In genomic region chr7:27161721-27162547, GRCh38 we compare ENCODE assay signal across 10 cellular contexts. TPM values are rescaled to one million over a fixed set of nuclear protein-coding genes. Genes with fewer than 3 reads are reported as not detected.
A peak's percentile ranks its signal among the peaks of the same experiment; 100 is the strongest.
DNase-seq lines count a peak whose midpoint lies in the region; ATAC-seq and TF ChIP-seq lines count a peak whose summit lies in the region.
"Had no signal": no experiment of that assay in that cellular context is flagged by ENCODE, and none has a peak within 500 bp of the region (broad histone marks: within the 10 kb centered on the region; RNA-seq: fewer than 3 reads in every experiment).

No MANE protein-coding gene starts in this region.

- ATAC-seq in Right ventricle myocardium superior (ENCODE audit: poor library complexity) = no peak
- ATAC-seq in naive B cell (ENCODE audit: low read depth in 2 of 2) = no peak

- H3K4me3 Mint-ChIP-seq in naive B cell = peak overlapping the region in 5 of 8 donors; percentile 39 to 80 (median 45)

- H3K9me3 Mint-ChIP-seq in naive B cell = peaks cover 0 to 24% (median 5%) of the 10 kb centered on the region in 7 donors
- H3K9me3 Mint-ChIP-seq: dendritic cell treated with granulocyte-macrophage colony-stimulating factor and Interleukin-4, amounts not matched to agents 40 ng/mL and 50 ng/mL, for 4 days had no signal

- peak overlapping the region; percentile 81 for H3K4me2 ChIP-seq in mammary epithelial cell (ENCODE audit: insufficient read depth, low read depth, low read length)
- H3K4me2 ChIP-seq in PC-9 = no peak overlapping the region

- peak overlapping the region; percentile 10 for H3K9ac ChIP-seq in mammary epithelial cell (ENCODE audit: insufficient read depth, low read length)
- H3K9ac ChIP-seq: BLaER1 had no signal

- H3K36me3 ChIP-seq in mammary epithelial cell (ENCODE audit: insufficient read depth, low read length) (no peaks in the 10 kb centered on the region), PC-9 (ENCODE audit: low read depth) (no peaks in the 10 kb centered on the region)
- H3K36me3 ChIP-seq: BLaER1 had no signal

- H3K27me3 Mint-ChIP-seq in naive B cell = peaks cover 40 to 76% (median 53%) of the 10 kb centered on the region in 3 donors

- in situ Hi-C loops in mammary epithelial cell (cut with MboI; ENCODE audit: low sequenced_read_pairs in 2 of 2) = loop anchor here in 1 of 2 donors (25.0 kb wide), 2 partner anchors 1075 to 1275 kb away; no protein-coding TSS in a partner anchor

- H3K9me3 ChIP-seq in mammary epithelial cell (replicated peaks; ENCODE audit: insufficient read depth, low read length) = peaks cover 14% of the 10 kb centered on the region
- no peaks in the 10 kb centered on the region for H3K9me3 ChIP-seq in PC-9 (ENCODE audit: insufficient read depth, low read depth)

- intact Hi-C loops in cardiac septum (cut with DNase I) (loop anchor here (2.0 to 10.0 kb wide), 3 partner anchors 475 to 1297 kb away; no protein-coding TSS in a partner anchor), Right ventricle myocardium superior (cut with DNase I) (loop anchor here (5.0 to 10.0 kb wide), 3 partner anchors 480 to 1267 kb away; no protein-coding TSS in a partner anchor), mammary epithelial cell (cut with micrococcal nuclease) (loop anchor here (1.0 to 10.0 kb wide), 11 partner anchors 12 to 1267 kb away; partner anchors contain the start of genes CBX3, HNRNPA2B1 and SNX10), PC-9 (cut with micrococcal nuclease; ENCODE audit: unreplicated experiment) (loop anchor here (1.0 to 10.0 kb wide), 10 partner anchors 302 to 1595 kb away; no protein-coding TSS in a partner anchor)

- H2AFZ ChIP-seq in mammary epithelial cell (ENCODE audit: low read depth, low read length) (peak overlapping the region; percentile 99), PC-9 (no peak overlapping the region)

- H3K4me1 ChIP-seq in mammary epithelial cell (ENCODE audit: insufficient read depth, low read length) = peaks cover 51% of the 10 kb centered on the region
- 0 out of 2 replicates have a peak, but pooled peaks cover 3% of the 10 kb centered on the region for H3K4me1 ChIP-seq in PC-9 (replicated peaks; ENCODE audit: insufficient read depth)

- peak overlapping the region in 1 of 6 donors; percentile 89 for H3K27ac Mint-ChIP-seq in naive B cell

- H3K4me1 Mint-ChIP-seq in naive B cell = peaks cover 21 to 35% (median 33%) of the 10 kb centered on the region in 3 donors

- H3K9me2 ChIP-seq in PC-9 (ENCODE audit: insufficient read depth) = no peaks in the 10 kb centered on the region

- H3K79me2 ChIP-seq in mammary epithelial cell (ENCODE audit: insufficient read depth, low read length) (no peaks in the 10 kb centered on the region), PC-9 (ENCODE audit: low read depth) (no peaks in the 10 kb centered on the region)

- CTCF ChIA-PET in mammary epithelial cell (lab: Charles Lee; ENCODE audit: low non-redundant PET) (interaction anchor here (0.6 to 1.0 kb wide), 2 partner anchors 502 to 793 kb away, joined by 4 read pairs; no protein-coding TSS in a partner anchor), PC-9 (lab: Charles Lee) (interaction anchor here (0.6 to 3.1 kb wide), 11 partner anchors 9 to 793 kb away, joined by 3 to 24 read pairs (median 6); no protein-coding TSS in a partner anchor)

- H3F3A ChIP-seq in PC-9 (ENCODE audit: insufficient read depth, low read depth) = peaks cover 14% of the 10 kb centered on the region; the same call in 1 of the 2 replicates

- POLR2A ChIA-PET in PC-9 (lab: Charles Lee; ENCODE audit: unreplicated experiment) = interaction anchor here (0.5 to 0.7 kb wide), 3 partner anchors 301 to 1010 kb away, joined by 3 to 9 read pairs (median 5); partner anchors contain the start of gene NFE2L3

- 37% methylated on average over 15 of the region's 30 CpGs for WGBS in mammary epithelial cell (ENCODE audit: low coverage, missing lambda C conversion rate)

- H3K27ac ChIP-seq in mammary epithelial cell (ENCODE audit: insufficient read depth, low read depth, low read length) = peak overlapping the region; percentile 12
- H3K27ac ChIP-seq in PC-9 = no peak overlapping the region
- H3K27ac ChIP-seq: BLaER1 had no signal

- H3K27me3 ChIP-seq in mammary epithelial cell (ENCODE audit: insufficient read depth, low read length) = peaks cover 15% of the 10 kb centered on the region
- H3K27me3 ChIP-seq in PC-9 (ENCODE audit: insufficient read depth, low read depth) = no peaks in the 10 kb centered on the region

- no peak for TF ChIP-seq CTCF in mammary epithelial cell (conservative IDR thresholded peaks at IDR 0.05 in 1 of 2, IDR thresholded peaks at IDR 0.05 in 1 of 2; ENCODE audit: extremely low read depth in 1 of 2, insufficient read depth in 1 of 2, low read depth in 1 of 2, low read length in 2 of 2)
- no peak for TF ChIP-seq CTCF in PC-9 (conservative IDR thresholded peaks at IDR 0.05)

- BruUV-seq in mammary epithelial cell (replicated peaks; lab: Mats Ljungman, UMichigan) (no TSS peak), PC-9 (replicated peaks; lab: Mats Ljungman, UMichigan) (no TSS peak)

- dilution Hi-C loops in mammary epithelial cell (cut with HindIII; ENCODE audit: low sequenced_read_pairs) = no loop called here

- DNase-seq in cardiac septum (ENCODE audit: low spot score) (peak; percentile 44), Right ventricle myocardium superior (no peak), mammary epithelial cell (peak; percentile 51), naive B cell (no peak), foreskin melanocyte (no peak), NCI-H2196 (lab: John Stamatoyannopoulos, UW; ENCODE audit: unreplicated experiment) (no peak), PC-9 (no peak)
- no peak for DNase-seq in activated CD4-positive, CD25-positive, alpha-beta regulatory T cell treated with anti-CD3 and anti-CD28 coated beads, Interleukin-2, amount 50 U/mL, for 72 hours

- peak overlapping the region in 1 of 3 experiments; percentile 2 for H3K4me3 ChIP-seq in mammary epithelial cell (replicated peaks in 1 of 3; ENCODE audit: insufficient read depth in 1 of 3, low read depth in 2 of 3, low read length in 3 of 3)
- H3K4me3 ChIP-seq in PC-9 = no peak overlapping the region

- H3K36me3 Mint-ChIP-seq in naive B cell = peaks cover 4 to 8% of the 10 kb centered on the region in 2 donors

- H4K20me1 ChIP-seq in mammary epithelial cell (ENCODE audit: insufficient read depth, low read length) (no peaks in the 10 kb centered on the region), PC-9 (ENCODE audit: insufficient read depth) (no peaks in the 10 kb centered on the region)

RNA-seq across cellular contexts. Expression of gene HOXA9, which starts 3.4 kb away (rescaled TPM):
- not detected for total RNA-seq in cardiac septum
- total RNA-seq in Right ventricle myocardium superior = not detected
- 10 to 100 TPM in 1 of 2 donors, 1 to 10 TPM in 1; 7.8 to 25.1 TPM for total RNA-seq in mammary epithelial cell
- 0.03 TPM for polyA plus RNA-seq in mammary epithelial cell
- polyA minus RNA-seq in mammary epithelial cell = not detected
- polyA plus RNA-seq in naive B cell (ENCODE audit: low read depth in 6 of 6) = not detected
- 1.9 and 2.5 TPM in 2 replicates for total RNA-seq in PC-9 (2021)

RNA-seq across cellular contexts. Expression of gene HOXA7, which starts 5.5 kb away (rescaled TPM):
- not detected for total RNA-seq in cardiac septum
- not detected for total RNA-seq in Right ventricle myocardium superior
- total RNA-seq in mammary epithelial cell = 1 to 10 TPM; 2.3 to 8.0 TPM
- polyA plus RNA-seq in mammary epithelial cell = 3.9 TPM
- polyA minus RNA-seq in mammary epithelial cell = 3.7 TPM
- polyA plus RNA-seq in naive B cell (ENCODE audit: low read depth in 6 of 6) = not detected
- not detected in 2 replicates for total RNA-seq in PC-9 (2021)

RNA-seq across cellular contexts. Expression of gene HOXA3, which starts 9.6 kb away (rescaled TPM):
- total RNA-seq in cardiac septum (0.40 TPM), Right ventricle myocardium superior (0.35 TPM), mammary epithelial cell (1 to 10 TPM; 2.0 to 9.9 TPM), PC-9 (2021) (50.5 and 53.1 TPM in 2 replicates)
- polyA plus RNA-seq in mammary epithelial cell (1.4 TPM), naive B cell (ENCODE audit: low read depth in 6 of 6) (not detected)
- polyA minus RNA-seq in mammary epithelial cell = 0.83 TPM

RNA-seq across cellular contexts. Expression of gene HOXA10, which starts 12.2 kb away (rescaled TPM):
- total RNA-seq in cardiac septum = not detected
- not detected for total RNA-seq in Right ventricle myocardium superior
- total RNA-seq in mammary epithelial cell = 1 to 10 TPM; 4.2 to 4.3 TPM
- polyA plus RNA-seq in mammary epithelial cell = 0.18 TPM
- not detected for polyA minus RNA-seq in mammary epithelial cell
- not detected for polyA plus RNA-seq in naive B cell (ENCODE audit: low read depth in 6 of 6)
- not detected in 2 replicates for total RNA-seq in PC-9 (2021)

RNA-seq across cellular contexts. Expression of gene HOXA6, which starts 14.4 kb away (rescaled TPM):
- total RNA-seq in cardiac septum = not detected
- total RNA-seq in Right ventricle myocardium superior = not detected
- 1 to 10 TPM; 3.1 to 4.7 TPM for total RNA-seq in mammary epithelial cell
- polyA plus RNA-seq in mammary epithelial cell = 0.71 TPM
- 1.1 TPM for polyA minus RNA-seq in mammary epithelial cell
- polyA plus RNA-seq in naive B cell (ENCODE audit: low read depth in 6 of 6) = not detected
- 0.65 and 1.2 TPM in 2 replicates for total RNA-seq in PC-9 (2021)

Comparison
In these comparisons a context has a peak if more than half of its experiments do, and no peak if none do; other contexts are left out.
1. DNase-seq: peak in cardiac septum (single experiment) and mammary epithelial cell (single experiment); none in Right ventricle myocardium superior (single experiment), naive B cell (single experiment), foreskin melanocyte (single experiment), NCI-H2196 (single experiment), activated CD4-positive, CD25-positive, alpha-beta regulatory T cell treated with anti-CD3 and anti-CD28 coated beads, Interleukin-2, amount 50 U/mL, for 72 hours (single experiment) and PC-9 (0 of 2).